In the genomic region with DNA sequence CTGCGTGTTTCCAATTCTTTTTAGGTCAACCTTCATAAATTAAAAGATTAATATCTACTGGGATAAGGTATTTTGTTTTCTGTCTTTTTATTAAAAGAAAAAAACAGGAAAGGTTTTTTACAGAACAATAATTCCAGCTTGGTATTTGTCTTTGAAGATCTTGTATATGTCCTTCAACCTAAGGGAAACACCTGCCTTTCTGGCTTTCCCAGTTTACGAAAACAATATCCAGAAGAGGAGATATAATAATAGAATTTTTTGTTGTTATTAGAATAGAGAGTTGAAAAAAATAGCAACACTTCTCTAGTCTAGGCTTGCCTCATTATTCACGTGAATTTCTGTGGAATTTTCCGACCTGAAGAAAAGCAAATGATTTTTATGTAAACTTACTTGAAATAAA, we compare ENCODE assay signal across 29 cellular contexts.
"Had no signal": no experiment of that assay in that cellular context is flagged by ENCODE, and none has a peak within 500 bp of the region (broad histone marks: within the 10 kb centered on the region; RNA-seq: fewer than 3 reads in every experiment).

No MANE protein-coding gene starts in this region.

- H3K9me3 Mint-ChIP-seq: stimulated activated effector memory CD8-positive, alpha-beta T cell treated with anti-CD3 and anti-CD28 coated beads, Interleukin-12 subunit alpha, Interleukin-12 subunit beta, amount 100 ng/mL, for 72 hours; stimulated activated memory B cell treated with anti-CD40 and anti-IgM and Interleukin-4, amounts not matched to agents 10 μg/mL and 1 μg/mL and 100 μg/mL, for 72 hours; stimulated activated naive CD8-positive, alpha-beta T cell treated with anti-CD3 and anti-CD28 coated beads, Interleukin-15, amount 100 ng/mL, for 72 hours; stimulated activated naive CD8-positive, alpha-beta T cell treated with anti-CD3 and anti-CD28 coated beads, Interleukin-15, Interleukin-2, amounts not matched to agents 100 ng/mL and 50 ng/mL, for 24 hours; type B pancreatic cell had no signal

- DNase-seq: stimulated activated CD4-positive, alpha-beta T cell treated with anti-CD3 and anti-CD28 coated beads, Interleukin-2, amount 100 ng/mL, for 48 hours; stimulated activated CD4-positive, alpha-beta T cell treated with anti-CD3 and anti-CD28 coated beads, Interleukin-4, amount 100 ng/mL, for 1 hour; stimulated activated CD4-positive, alpha-beta T cell treated with anti-CD3 and anti-CD28 coated beads, Interleukin-4, amount 100 ng/mL, for 24 hours; stimulated activated CD4-positive, alpha-beta T cell treated with anti-CD3 and anti-CD28 coated beads, Interleukin-4, amount 100 ng/mL, for 4 hours; stimulated activated CD8-positive, alpha-beta memory T cell treated with anti-CD3 and anti-CD28 coated beads, Interleukin-4, amount 100 ng/mL, for 48 hours; stimulated activated naive B cell treated with anti-CD40 and anti-IgM and Interleukin-4, amounts not matched to agents 10 μg/mL and 1 μg/mL and 100 μg/mL, for 72 hours; stimulated activated naive CD4-positive, alpha-beta T cell; stimulated activated naive CD4-positive, alpha-beta T cell treated with Interleukin-2 at 50 U/mL for 16 hours; stimulated activated naive CD8-positive, alpha-beta T cell treated with anti-CD3 and anti-CD28 coated beads, Interleukin-15, amount 100 ng/mL, for 72 hours; stimulated activated naive CD8-positive, alpha-beta T cell treated with anti-CD3 and anti-CD28 coated beads, Interleukin-15, Interleukin-2, amounts not matched to agents 100 U/mL and 50 U/mL, for 24 hours; stomach; substantia nigra; testis; thyroid gland; tibial artery; transverse colon; trophoblast cell; upper lobe of left lung; upper lobe of right lung; uterus had no signal

- H3K9me3 ChIP-seq: suprapubic skin, testis, thoracic aorta, thyroid gland, tibial artery, transverse colon, upper lobe of left lung, upper lobe of right lung, uterus, vagina had no signal

- H3K27ac ChIP-seq: stomach, suprapubic skin, testis, thoracic aorta, thyroid gland, tibial artery, tibial nerve, transverse colon, upper lobe of left lung, upper lobe of right lung, vagina had no signal

- FAIRE-seq: urothelium cell line had no signal

- H3K4me3 Mint-ChIP-seq: stimulated activated effector memory CD8-positive, alpha-beta T cell treated with anti-CD3 and anti-CD28 coated beads, Interleukin-12 subunit alpha, Interleukin-12 subunit beta, amount 100 ng/mL, for 72 hours; stimulated activated memory B cell treated with anti-CD40 and anti-IgM and Interleukin-4, amounts not matched to agents 10 μg/mL and 1 μg/mL and 100 μg/mL, for 72 hours; stimulated activated naive B cell treated with anti-CD40 and anti-IgM and Interleukin-4, amounts not matched to agents 10 μg/mL and 1 μg/mL and 100 μg/mL, for 72 hours; stimulated activated naive CD8-positive, alpha-beta T cell treated with anti-CD3 and anti-CD28 coated beads, Interleukin-15, amount 100 ng/mL, for 72 hours; stimulated activated naive CD8-positive, alpha-beta T cell treated with anti-CD3 and anti-CD28 coated beads, Interleukin-15, Interleukin-2, amounts not matched to agents 100 ng/mL and 50 ng/mL, for 24 hours; type B pancreatic cell had no signal

- H3K36me3 Mint-ChIP-seq: stimulated activated effector memory CD8-positive, alpha-beta T cell treated with anti-CD3 and anti-CD28 coated beads, Interleukin-12 subunit alpha, Interleukin-12 subunit beta, amount 100 ng/mL, for 72 hours; stimulated activated memory B cell treated with anti-CD40 and anti-IgM and Interleukin-4, amounts not matched to agents 10 μg/mL and 1 μg/mL and 100 μg/mL, for 72 hours; type B pancreatic cell had no signal

- H3K4me3 ChIP-seq: stomach, suprapubic skin, testis, thoracic aorta, thyroid gland, tibial artery, tibial nerve, transverse colon, upper lobe of left lung, upper lobe of right lung, uterus, vagina had no signal

- H3K4me1 ChIP-seq: stomach, suprapubic skin, testis, thyroid gland, tibial nerve, transverse colon, upper lobe of left lung, upper lobe of right lung, uterus, vagina had no signal

- H3K27me3 ChIP-seq: stomach, suprapubic skin, testis, thyroid gland, tibial artery, tibial nerve, transverse colon, upper lobe of left lung, upper lobe of right lung, uterus, vagina had no signal

- H3K27ac Mint-ChIP-seq: stimulated activated effector memory CD8-positive, alpha-beta T cell treated with anti-CD3 and anti-CD28 coated beads, Interleukin-12 subunit alpha, Interleukin-12 subunit beta, amount 100 ng/mL, for 72 hours; stimulated activated memory B cell treated with anti-CD40 and anti-IgM and Interleukin-4, amounts not matched to agents 10 μg/mL and 1 μg/mL and 100 μg/mL, for 72 hours; stimulated activated naive B cell treated with anti-CD40 and anti-IgM and Interleukin-4, amounts not matched to agents 10 μg/mL and 1 μg/mL and 100 μg/mL, for 72 hours; stimulated activated naive CD8-positive, alpha-beta T cell treated with anti-CD3 and anti-CD28 coated beads, Interleukin-15, amount 100 ng/mL, for 72 hours; stimulated activated naive CD8-positive, alpha-beta T cell treated with anti-CD3 and anti-CD28 coated beads, Interleukin-15, Interleukin-2, amounts not matched to agents 100 ng/mL and 50 ng/mL, for 24 hours; type B pancreatic cell had no signal

- H3K36me3 ChIP-seq: stomach, suprapubic skin, thoracic aorta, thyroid gland, tibial artery, tibial nerve, transverse colon, upper lobe of left lung, upper lobe of right lung, uterus, vagina had no signal

- ATAC-seq: stimulated activated effector memory CD8-positive, alpha-beta T cell treated with anti-CD3 and anti-CD28 coated beads, Interleukin-12 subunit alpha, Interleukin-12 subunit beta, amount 100 ng/mL, for 72 hours; stimulated activated memory B cell treated with anti-CD40 and anti-IgM and Interleukin-4, amounts not matched to agents 10 μg/mL and 1 μg/mL and 100 μg/mL, for 72 hours; stimulated activated naive B cell treated with anti-CD40 and anti-IgM and Interleukin-4, amounts not matched to agents 10 μg/mL and 1 μg/mL and 100 μg/mL, for 72 hours; stimulated activated naive CD8-positive, alpha-beta T cell treated with anti-CD3 and anti-CD28 coated beads, Interleukin-15, amount 100 ng/mL, for 72 hours; stimulated activated naive CD8-positive, alpha-beta T cell treated with anti-CD3 and anti-CD28 coated beads, Interleukin-15, Interleukin-2, amounts not matched to agents 100 U/mL and 50 U/mL, for 24 hours; upper lobe of right lung had no signal

- H3K27me3 Mint-ChIP-seq: stimulated activated memory B cell treated with anti-CD40 and anti-IgM and Interleukin-4, amounts not matched to agents 10 μg/mL and 1 μg/mL and 100 μg/mL, for 72 hours; stimulated activated naive B cell treated with anti-CD40 and anti-IgM and Interleukin-4, amounts not matched to agents 10 μg/mL and 1 μg/mL and 100 μg/mL, for 72 hours; stimulated activated naive CD8-positive, alpha-beta T cell treated with anti-CD3 and anti-CD28 coated beads, Interleukin-15, amount 100 ng/mL, for 72 hours; stimulated activated naive CD8-positive, alpha-beta T cell treated with anti-CD3 and anti-CD28 coated beads, Interleukin-15, Interleukin-2, amounts not matched to agents 100 ng/mL and 50 ng/mL, for 24 hours; type B pancreatic cell had no signal

- H3K4me1 Mint-ChIP-seq: stimulated activated effector memory CD8-positive, alpha-beta T cell treated with anti-CD3 and anti-CD28 coated beads, Interleukin-12 subunit alpha, Interleukin-12 subunit beta, amount 100 ng/mL, for 72 hours; stimulated activated memory B cell treated with anti-CD40 and anti-IgM and Interleukin-4, amounts not matched to agents 10 μg/mL and 1 μg/mL and 100 μg/mL, for 72 hours; stimulated activated naive CD8-positive, alpha-beta T cell treated with anti-CD3 and anti-CD28 coated beads, Interleukin-15, amount 100 ng/mL, for 72 hours had no signal
